Comparison of ENCODE assay signal across 8 cellular contexts in genomic region chr7:120725376-120726039, GRCh38.
DNase-seq lines count a peak whose midpoint lies in the region; ATAC-seq and TF ChIP-seq lines count a peak whose summit lies in the region.

No MANE protein-coding gene starts in this region.

- no peaks in the 10 kb centered on the region for H3K9me2 ChIP-seq in HCT116 (ENCODE audit: insufficient read depth)

- H3K9ac ChIP-seq in HCT116 (ENCODE audit: low read length) = no peak overlapping the region

- CTCF ChIA-PET in HCT116 (lab: Charles Lee) = interaction anchor here (0.7 to 2.0 kb wide), 12 partner anchors 8 to 1806 kb away, joined by 3 to 8 read pairs (median 3); no protein-coding TSS in a partner anchor
- CTCF ChIA-PET in activated naive CD4-positive, alpha-beta T cell treated with anti-CD3 and anti-CD28 coated beads, Interleukin-2, amount 10 ng/mL, durations not matched to agents 7 days and 5 days (lab: Charles Lee) = interaction anchor here (1.3 to 2.0 kb wide), 2 partner anchors 14 to 789 kb away, joined by 3 to 4 read pairs; no protein-coding TSS in a partner anchor

- DNase-seq in BE2C (no peak), HCT116 (ENCODE audit: low read depth, low spot score) (peak; percentile 43), NCI-H526 treated with DMSO at 0.1 percent for 48 hours (lab: John Stamatoyannopoulos, UW) (peak; percentile 35), cerebellum (ENCODE audit: low spot score) (peak; percentile 56)
- no peak for DNase-seq in stimulated activated naive CD8-positive, alpha-beta T cell treated with anti-CD3 and anti-CD28 coated beads, Interleukin-15, amount 100 ng/mL, for 72 hours
- DNase-seq in activated naive CD8-positive, alpha-beta T cell treated with anti-CD3 and anti-CD28 coated beads, Interleukin-2, amount 50 U/mL, for 24 hours = no peak
- no peak for DNase-seq in activated naive CD4-positive, alpha-beta T cell treated with anti-CD3 and anti-CD28 coated beads, Interleukin-2, amount 10 ng/mL, durations not matched to agents 7 days and 5 days

- no peak overlapping the region for H3K4me3 Mint-ChIP-seq in nephron
- no peak overlapping the region for H3K4me3 Mint-ChIP-seq in stimulated activated naive CD8-positive, alpha-beta T cell treated with anti-CD3 and anti-CD28 coated beads, Interleukin-15, amount 100 ng/mL, for 72 hours
- H3K4me3 Mint-ChIP-seq in activated naive CD8-positive, alpha-beta T cell treated with anti-CD3 and anti-CD28 coated beads, Interleukin-2, amount 50 U/mL, for 24 hours = no peak overlapping the region
- no peak overlapping the region for H3K4me3 Mint-ChIP-seq in activated naive CD4-positive, alpha-beta T cell treated with anti-CD3 and anti-CD28 coated beads, Interleukin-2, amount 10 ng/mL, durations not matched to agents 7 days and 5 days

- RAD21 ChIA-PET in HCT116 (lab: Charles Lee; ENCODE audit: low non-redundant PET in 1 of 2, low total read pairs in 2 of 2, uncharacterized antibody in 2 of 2, unreplicated experiment in 2 of 2) = no interaction called here

- peak overlapping the region; percentile 96 for H2AFZ ChIP-seq in HCT116 (ENCODE audit: low read depth, low read length, poor library complexity, severe bottlenecking)

- POLR2A ChIA-PET in HCT116 (lab: Charles Lee) = interaction anchor here (1.4 kb wide), 1 partner anchor 15 kb away, joined by 4 read pairs; no protein-coding TSS in a partner anchor

- TF ChIP-seq RAD21 in HCT116 (IDR thresholded peaks at IDR 0.05; ENCODE audit: low read depth) = peak; percentile 73

- no peak overlapping the region for H3K4me3 ChIP-seq in BE2C (ENCODE audit: low read depth, low read length)
- H3K4me3 ChIP-seq in HCT116 (replicated peaks in 1 of 2; ENCODE audit: low read depth in 1 of 2, low read length in 2 of 2) = no peak overlapping the region

- TF ChIP-seq CTCF in BE2C (IDR thresholded peaks at IDR 0.05; ENCODE audit: low read depth, low read length) (peak; percentile 67), HCT116 (IDR thresholded peaks at IDR 0.05 in 2 of 3, conservative IDR thresholded peaks at IDR 0.05 in 1 of 3; ENCODE audit: borderline replicate concordance in 1 of 3, insufficient read depth in 1 of 3, low read depth in 2 of 3, low read length in 2 of 3) (peak; percentile 51 to 71 (median 55); a peak in 5 of 6 replicates), nephron (IDR thresholded peaks at IDR 0.05; ENCODE audit: unreplicated experiment in 3 of 3) (peak; percentile 66 to 70 (median 68))

- H3K27me3 ChIP-seq in BE2C = no peaks in the 10 kb centered on the region; the same call in 1 of the 2 replicates
- H3K27me3 ChIP-seq in HCT116 (ENCODE audit: insufficient read depth, low read length) = no peaks in the 10 kb centered on the region

- no TSS peak for BruUV-seq in HCT116 (replicated peaks; lab: Mats Ljungman, UMichigan)

- intact Hi-C loops in HCT116 (cut with micrococcal nuclease) = loop anchor here (10.0 kb wide), 2 partner anchors 791 to 1811 kb away; no protein-coding TSS in a partner anchor

- H3K4me1 Mint-ChIP-seq in nephron = no peaks in the 10 kb centered on the region
- no peaks in the 10 kb centered on the region for H3K4me1 Mint-ChIP-seq in stimulated activated naive CD8-positive, alpha-beta T cell treated with anti-CD3 and anti-CD28 coated beads, Interleukin-15, amount 100 ng/mL, for 72 hours
- no peaks in the 10 kb centered on the region for H3K4me1 Mint-ChIP-seq in activated naive CD8-positive, alpha-beta T cell treated with anti-CD3 and anti-CD28 coated beads, Interleukin-2, amount 50 U/mL, for 24 hours
- no peaks in the 10 kb centered on the region for H3K4me1 Mint-ChIP-seq in activated naive CD4-positive, alpha-beta T cell treated with anti-CD3 and anti-CD28 coated beads, Interleukin-2, amount 10 ng/mL, durations not matched to agents 7 days and 5 days

- no peaks in the 10 kb centered on the region for H3K27me3 Mint-ChIP-seq in nephron (ENCODE audit: low read depth)
- H3K27me3 Mint-ChIP-seq in stimulated activated naive CD8-positive, alpha-beta T cell treated with anti-CD3 and anti-CD28 coated beads, Interleukin-15, amount 100 ng/mL, for 72 hours = no peaks in the 10 kb centered on the region
- H3K27me3 Mint-ChIP-seq in activated naive CD8-positive, alpha-beta T cell treated with anti-CD3 and anti-CD28 coated beads, Interleukin-2, amount 50 U/mL, for 24 hours = no peaks in the 10 kb centered on the region
- H3K27me3 Mint-ChIP-seq in activated naive CD4-positive, alpha-beta T cell treated with anti-CD3 and anti-CD28 coated beads, Interleukin-2, amount 10 ng/mL, durations not matched to agents 7 days and 5 days = no peaks in the 10 kb centered on the region

- no peak overlapping the region for H3K27ac ChIP-seq in HCT116 (ENCODE audit: low read depth, low read length)

- no peaks in the 10 kb centered on the region for H4K20me1 ChIP-seq in HCT116 (ENCODE audit: insufficient read depth)

- H3K36me3 Mint-ChIP-seq in nephron (ENCODE audit: low read depth) = no peaks in the 10 kb centered on the region
- no peaks in the 10 kb centered on the region for H3K36me3 Mint-ChIP-seq in activated naive CD8-positive, alpha-beta T cell treated with anti-CD3 and anti-CD28 coated beads, Interleukin-2, amount 50 U/mL, for 24 hours (ENCODE audit: low read depth)
- H3K36me3 Mint-ChIP-seq in activated naive CD4-positive, alpha-beta T cell treated with anti-CD3 and anti-CD28 coated beads, Interleukin-2, amount 10 ng/mL, durations not matched to agents 7 days and 5 days = no peaks in the 10 kb centered on the region

- H3K79me2 ChIP-seq in HCT116 (ENCODE audit: insufficient read depth, low read length) = no peaks in the 10 kb centered on the region

- H3K4me2 ChIP-seq in HCT116 (ENCODE audit: low read length) = peak overlapping the region; percentile 48

- no peaks in the 10 kb centered on the region for H3K9me3 Mint-ChIP-seq in nephron
- no peaks in the 10 kb centered on the region for H3K9me3 Mint-ChIP-seq in stimulated activated naive CD8-positive, alpha-beta T cell treated with anti-CD3 and anti-CD28 coated beads, Interleukin-15, amount 100 ng/mL, for 72 hours
- H3K9me3 Mint-ChIP-seq in activated naive CD8-positive, alpha-beta T cell treated with anti-CD3 and anti-CD28 coated beads, Interleukin-2, amount 50 U/mL, for 24 hours = no peaks in the 10 kb centered on the region
- no peaks in the 10 kb centered on the region for H3K9me3 Mint-ChIP-seq in activated naive CD4-positive, alpha-beta T cell treated with anti-CD3 and anti-CD28 coated beads, Interleukin-2, amount 10 ng/mL, durations not matched to agents 7 days and 5 days

- no peak for TF ChIP-seq POLR2A in HCT116 (IDR thresholded peaks at IDR 0.05; ENCODE audit: borderline replicate concordance, extremely low read depth, insufficient read depth, insufficient read length)

- H3K9me3 ChIP-seq in BE2C = no peaks in the 10 kb centered on the region
- no peaks in the 10 kb centered on the region for H3K9me3 ChIP-seq in HCT116 (ENCODE audit: control insufficient read depth in 1 of 2, insufficient read depth in 1 of 2, low read depth in 1 of 2, low read length in 2 of 2)

- ATAC-seq in HCT116 = no peak; the same call in 1 of the 2 replicates
- no peak for ATAC-seq in stimulated activated naive CD8-positive, alpha-beta T cell treated with anti-CD3 and anti-CD28 coated beads, Interleukin-15, amount 100 ng/mL, for 72 hours
- ATAC-seq in activated naive CD8-positive, alpha-beta T cell treated with anti-CD3 and anti-CD28 coated beads, Interleukin-2, amount 50 U/mL, for 24 hours = no peak

- H3K4me1 ChIP-seq in BE2C (no peaks in the 10 kb centered on the region), HCT116 (ENCODE audit: control insufficient read depth in 1 of 2, insufficient read depth in 2 of 2, low read length in 2 of 2) (peaks cover 0 to 3% of the 10 kb centered on the region in 2 experiments; a peak in 1 of 4 replicates)

- H3K36me3 ChIP-seq in BE2C (no peaks in the 10 kb centered on the region), HCT116 (ENCODE audit: control insufficient read depth in 1 of 2, insufficient read depth in 2 of 2, low read length in 2 of 2) (no peaks in the 10 kb centered on the region)

- H3K27ac Mint-ChIP-seq in nephron = no peak overlapping the region
- no peak overlapping the region for H3K27ac Mint-ChIP-seq in stimulated activated naive CD8-positive, alpha-beta T cell treated with anti-CD3 and anti-CD28 coated beads, Interleukin-15, amount 100 ng/mL, for 72 hours
- H3K27ac Mint-ChIP-seq in activated naive CD8-positive, alpha-beta T cell treated with anti-CD3 and anti-CD28 coated beads, Interleukin-2, amount 50 U/mL, for 24 hours = no peak overlapping the region
- H3K27ac Mint-ChIP-seq in activated naive CD4-positive, alpha-beta T cell treated with anti-CD3 and anti-CD28 coated beads, Interleukin-2, amount 10 ng/mL, durations not matched to agents 7 days and 5 days = no peak overlapping the region

TF ChIP-seq in HCT116, 20 proteins besides CTCF, POLR2A, EP300 and RAD21:
- TF ChIP-seq EZH2 (IDR thresholded peaks at IDR 0.05) (no peak), EGR1 (IDR thresholded peaks at IDR 0.05; ENCODE audit: low read depth) (no peak), POLR2AphosphoS5 (IDR thresholded peaks at IDR 0.05; ENCODE audit: low read depth, low read length) (no peak), ELF1 (IDR thresholded peaks at IDR 0.05; ENCODE audit: borderline replicate concordance, low read depth) (no peak), ZBTB33 (IDR thresholded peaks at IDR 0.05; ENCODE audit: extremely low read depth, insufficient replicate concordance, low read length) (no peak), ZFX (IDR thresholded peaks at IDR 0.05) (no peak), SP1 (IDR thresholded peaks at IDR 0.05; ENCODE audit: low read depth) (no peak), JUND (IDR thresholded peaks at IDR 0.05) (no peak), SIN3A (IDR thresholded peaks at IDR 0.05; ENCODE audit: low read depth) (no peak), YY1 (IDR thresholded peaks at IDR 0.05; ENCODE audit: extremely low read depth, insufficient replicate concordance, low read depth, low read length) (no peak)

Comparison
In these comparisons a context has a peak if more than half of its experiments do, and no peak if none do; other contexts are left out.
1. DNase-seq: peak in HCT116 (single experiment), NCI-H526 treated with DMSO at 0.1 percent for 48 hours (single experiment) and cerebellum (single experiment); none in BE2C (single experiment), stimulated activated naive CD8-positive, alpha-beta T cell treated with anti-CD3 and anti-CD28 coated beads, Interleukin-15, amount 100 ng/mL, for 72 hours (0 of 2), activated naive CD8-positive, alpha-beta T cell treated with anti-CD3 and anti-CD28 coated beads, Interleukin-2, amount 50 U/mL, for 24 hours (single experiment) and activated naive CD4-positive, alpha-beta T cell treated with anti-CD3 and anti-CD28 coated beads, Interleukin-2, amount 10 ng/mL, durations not matched to agents 7 days and 5 days (single experiment).
2. Peak in every context shown above with its lines, with median percentiles within 50 percentile points of each other: CTCF ChIP-seq.